Comparison of ENCODE assay signal across 20 cellular contexts in the genomic region with DNA sequence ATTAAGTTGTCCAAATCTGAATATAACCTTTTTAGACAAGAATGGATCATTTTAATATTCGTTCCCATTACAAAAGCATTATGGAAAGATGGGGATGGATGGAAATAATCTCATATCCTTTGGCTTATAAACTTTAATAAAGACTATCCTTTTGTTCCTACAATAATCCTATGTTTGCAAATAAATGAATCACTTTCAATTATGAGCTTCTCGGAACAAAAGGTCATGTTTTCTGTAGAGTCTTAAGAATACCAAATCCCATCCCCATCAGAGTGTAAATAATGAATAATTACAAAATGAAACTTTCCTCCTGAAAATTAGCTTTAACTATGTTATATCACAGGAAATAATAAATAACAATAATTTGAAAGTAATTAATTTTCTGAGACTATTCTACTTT.
DNase-seq lines count a peak whose midpoint lies in the region; ATAC-seq, FAIRE-seq and TF ChIP-seq lines count a peak whose summit lies in the region.
"Had no signal": no experiment of that assay in that cellular context is flagged by ENCODE, and none has a peak within 500 bp of the region (broad histone marks: within the 10 kb centered on the region; RNA-seq: fewer than 3 reads in every experiment).

No MANE protein-coding gene starts in this region.

- H3K27me3 ChIP-seq in HCT116 (ENCODE audit: insufficient read depth, low read length): no peaks in the 10 kb centered on the region
- H3K27me3 ChIP-seq in Panc1 (ENCODE audit: control insufficient read depth, insufficient read depth, low read length): no peaks in the 10 kb centered on the region
- no peaks in the 10 kb centered on the region for H3K27me3 ChIP-seq in smooth muscle cell (ENCODE audit: low read depth)
- no peaks in the 10 kb centered on the region for H3K27me3 ChIP-seq in ovary
- H3K27me3 ChIP-seq: BLaER1 treated with 17β-estradiol and CSF1 and Interleukin-3, amounts not matched to agents 10 nM and 100 nM had no signal

- H3K27ac ChIP-seq in HCT116 (ENCODE audit: low read depth, low read length) (peak overlapping the region; percentile 96; the same call in 1 of the 2 replicates), Panc1 (ENCODE audit: low read length) (peak overlapping the region; percentile 93), kidney (ENCODE audit: low read depth in 2 of 2, low read length in 2 of 2) (no peak overlapping the region), smooth muscle cell (ENCODE audit: low read depth) (no peak overlapping the region), ovary (no peak overlapping the region)
- H3K27ac ChIP-seq: 22Rv1; A549; BLaER1 treated with 17β-estradiol and CSF1 and Interleukin-3, amounts not matched to agents 10 nM and 100 nM; C4-2B had no signal

- DNase-seq in HCT116 (ENCODE audit: low read depth, low spot score) (no peak), Panc1 (ENCODE audit: low read depth, low spot score) (no peak), kidney (no peak), smooth muscle cell (lab: John Stamatoyannopoulos, UW; ENCODE audit: unreplicated experiment) (no peak), ovary (no peak)
- DNase-seq: AML-193; Caco-2; Calu3; CD4-positive, alpha-beta T cell; CD8-positive, alpha-beta T cell; DMS79 treated with DMSO at 0.1 percent for 48 hours; GF-D8 had no signal

- CTCF ChIA-PET in HCT116 (lab: Charles Lee): no interaction called here
- CTCF ChIA-PET in Panc1 (lab: Charles Lee): no interaction called here

- H3F3A ChIP-seq in smooth muscle cell (ENCODE audit: low read depth): no peaks in the 10 kb centered on the region

- H4K20me1 ChIP-seq in HCT116 (ENCODE audit: insufficient read depth) (no peaks in the 10 kb centered on the region), smooth muscle cell (ENCODE audit: low read depth) (no peaks in the 10 kb centered on the region)
- H4K20me1 ChIP-seq: BLaER1 treated with 17β-estradiol and CSF1 and Interleukin-3, amounts not matched to agents 10 nM and 100 nM had no signal

- 99% methylated on average over 2 of the region's 2 CpGs for WGBS in smooth muscle cell (ENCODE audit: low lambda C conversion rate)
- 67 to 73% (median 71%) methylated on average over 2 of the region's 2 CpGs for WGBS in ovary, 3 donors

- H3K79me2 ChIP-seq in HCT116 (ENCODE audit: insufficient read depth, low read length) (no peaks in the 10 kb centered on the region), smooth muscle cell (ENCODE audit: low read depth) (no peaks in the 10 kb centered on the region)

- BruUV-seq in HCT116 (replicated peaks; lab: Mats Ljungman, UMichigan) (no TSS peak), Panc1 (replicated peaks; lab: Mats Ljungman, UMichigan) (no TSS peak)

- POLR2A ChIA-PET in HCT116 (lab: Charles Lee): interaction anchor here (0.9 kb wide), 1 partner anchor 87 kb away, joined by 3 read pairs; no protein-coding TSS in a partner anchor
- POLR2A ChIA-PET in Panc1 (lab: Charles Lee): interaction anchor here (0.6 to 0.7 kb wide), 2 partner anchors 15 to 1234 kb away, joined by 3 to 7 read pairs; no protein-coding TSS in a partner anchor

- no peaks in the 10 kb centered on the region for H3K36me3 ChIP-seq in HCT116 (ENCODE audit: control insufficient read depth in 1 of 2, insufficient read depth in 2 of 2, low read length in 2 of 2)
- no peaks in the 10 kb centered on the region for H3K36me3 ChIP-seq in Panc1 (ENCODE audit: control insufficient read depth, insufficient read depth, low read length)
- no peaks in the 10 kb centered on the region for H3K36me3 ChIP-seq in kidney (ENCODE audit: control insufficient read depth in 1 of 2, insufficient read depth in 2 of 2, low read length in 2 of 2)
- H3K36me3 ChIP-seq in smooth muscle cell (ENCODE audit: low read depth): no peaks in the 10 kb centered on the region
- no peaks in the 10 kb centered on the region for H3K36me3 ChIP-seq in ovary
- H3K36me3 ChIP-seq: BLaER1 treated with 17β-estradiol and CSF1 and Interleukin-3, amounts not matched to agents 10 nM and 100 nM had no signal

- H3K9ac ChIP-seq in HCT116 (ENCODE audit: low read length): no peak overlapping the region
- H3K9ac ChIP-seq in kidney (ENCODE audit: low read length in 2 of 2): no peak overlapping the region
- no peak overlapping the region for H3K9ac ChIP-seq in smooth muscle cell (ENCODE audit: low read depth)
- H3K9ac ChIP-seq: BLaER1 treated with 17β-estradiol and CSF1 and Interleukin-3, amounts not matched to agents 10 nM and 100 nM had no signal

- peak; percentile 56 for FAIRE-seq in kidney (lab: Jason Lieb, UNC)
- FAIRE-seq: A549, D721Med, G401.6, GM12891 had no signal

- TF ChIP-seq CTCF in HCT116 (IDR thresholded peaks at IDR 0.05 in 2 of 3, conservative IDR thresholded peaks at IDR 0.05 in 1 of 3; ENCODE audit: borderline replicate concordance in 1 of 3, insufficient read depth in 1 of 3, low read depth in 2 of 3, low read length in 2 of 3) (no peak), Panc1 (IDR thresholded peaks at IDR 0.05) (no peak), kidney (IDR thresholded peaks at IDR 0.05; ENCODE audit: borderline replicate concordance, extremely low read depth, insufficient read depth) (no peak), smooth muscle cell (IDR thresholded peaks at IDR 0.05; ENCODE audit: borderline replicate concordance, insufficient read depth, poor library complexity, severe bottlenecking) (no peak), ovary (IDR thresholded peaks at IDR 0.05) (no peak)

- ATAC-seq in HCT116 (no peak), Panc1 (no peak), HG03354 (IDR thresholded peaks at IDR 0.05; ENCODE audit: poor library complexity, severe bottlenecking, unreplicated experiment) (no peak)
- ATAC-seq: A549; CD8-positive, alpha-beta T cell had no signal

- intact Hi-C loops in HCT116 (cut with micrococcal nuclease) (loop anchor here (5.0 kb wide), 1 partner anchor 344 kb away; no protein-coding TSS in a partner anchor), Panc1 (cut with micrococcal nuclease; ENCODE audit: unreplicated experiment) (loop anchor here (5.0 kb wide), 1 partner anchor 326 kb away; no protein-coding TSS in a partner anchor), kidney (cut with DNase I) (no loop called here), ovary (cut with DNase I) (no loop called here)

- no peak for TF ChIP-seq RAD21 in HCT116 (IDR thresholded peaks at IDR 0.05; ENCODE audit: low read depth)

- no peaks in the 10 kb centered on the region for H3K9me2 ChIP-seq in HCT116 (ENCODE audit: insufficient read depth)

- H3K9me3 ChIP-seq in HCT116 (ENCODE audit: control insufficient read depth in 1 of 2, insufficient read depth in 1 of 2, low read depth in 1 of 2, low read length in 2 of 2): no peaks in the 10 kb centered on the region
- H3K9me3 ChIP-seq in Panc1 (ENCODE audit: control insufficient read depth, insufficient read depth, low read depth, low read length): no peaks in the 10 kb centered on the region
- no peaks in the 10 kb centered on the region for H3K9me3 ChIP-seq in kidney (ENCODE audit: control insufficient read depth in 1 of 2, low read length in 2 of 2)
- no peaks in the 10 kb centered on the region for H3K9me3 ChIP-seq in smooth muscle cell (replicated peaks; ENCODE audit: low read depth)
- H3K9me3 ChIP-seq in ovary: no peaks in the 10 kb centered on the region
- H3K9me3 ChIP-seq: A549; BLaER1 treated with 17β-estradiol and CSF1 and Interleukin-3, amounts not matched to agents 10 nM and 100 nM; Caco-2 had no signal

- in situ Hi-C loops in Panc1 (cut with HindIII; ENCODE audit: low pct_unique_long_range_greater_than_20kb, low sequenced_read_pairs): no loop called here

- TF ChIP-seq EP300 in ovary (IDR thresholded peaks at IDR 0.05): no peak

- RAD21 ChIA-PET in HCT116 (lab: Charles Lee; ENCODE audit: low non-redundant PET in 1 of 2, low total read pairs in 2 of 2, uncharacterized antibody in 2 of 2, unreplicated experiment in 2 of 2): no interaction called here

- H3K4me3 ChIP-seq in HCT116 (replicated peaks in 1 of 2; ENCODE audit: low read depth in 1 of 2, low read length in 2 of 2) (no peak overlapping the region), Panc1 (ENCODE audit: low read depth in 2 of 2, low read length in 2 of 2) (no peak overlapping the region), kidney (ENCODE audit: low read length in 2 of 2) (no peak overlapping the region), smooth muscle cell (no peak overlapping the region), ovary (no peak overlapping the region)
- H3K4me3 ChIP-seq: A549; BLaER1 treated with 17β-estradiol and CSF1 and Interleukin-3, amounts not matched to agents 10 nM and 100 nM had no signal

- H3K4me1 ChIP-seq in HCT116 (ENCODE audit: control insufficient read depth in 1 of 2, insufficient read depth in 2 of 2, low read length in 2 of 2): peaks cover 29 to 41% of the 10 kb centered on the region in 2 experiments
- H3K4me1 ChIP-seq in Panc1 (ENCODE audit: control insufficient read depth, insufficient read depth, low read length): peaks cover 40% of the 10 kb centered on the region
- peaks cover 0 to 2% of the 10 kb centered on the region in 2 donors for H3K4me1 ChIP-seq in kidney (ENCODE audit: control insufficient read depth in 1 of 2, insufficient read depth in 1 of 2, low read depth in 1 of 2, low read length in 2 of 2)
- peaks cover 28% of the 10 kb centered on the region for H3K4me1 ChIP-seq in smooth muscle cell (ENCODE audit: low read depth)
- peaks cover 4% of the 10 kb centered on the region for H3K4me1 ChIP-seq in ovary (ENCODE audit: insufficient read depth)
- H3K4me1 ChIP-seq: A549; BLaER1 treated with 17β-estradiol and CSF1 and Interleukin-3, amounts not matched to agents 10 nM and 100 nM; Caco-2 had no signal

- H3K4me2 ChIP-seq in HCT116 (ENCODE audit: low read length): no peak overlapping the region
- H3K4me2 ChIP-seq in smooth muscle cell: no peak overlapping the region
- H3K4me2 ChIP-seq: A549; BLaER1 treated with 17β-estradiol and CSF1 and Interleukin-3, amounts not matched to agents 10 nM and 100 nM had no signal

- no peak for TF ChIP-seq POLR2A in HCT116 (IDR thresholded peaks at IDR 0.05; ENCODE audit: borderline replicate concordance, extremely low read depth, insufficient read depth, insufficient read length)
- TF ChIP-seq POLR2A in ovary (IDR thresholded peaks at IDR 0.05): no peak

- H2AFZ ChIP-seq in HCT116 (ENCODE audit: low read depth, low read length, poor library complexity, severe bottlenecking) (no peak overlapping the region), smooth muscle cell (ENCODE audit: low read depth) (no peak overlapping the region)

TF ChIP-seq in HCT116, 20 proteins besides CTCF, POLR2A, EP300 and RAD21 (continues in another document):
- TF ChIP-seq ZFX (IDR thresholded peaks at IDR 0.05): no peak
- TF ChIP-seq FOSL1 (IDR thresholded peaks at IDR 0.05; ENCODE audit: low read depth): no peak
- no peak for TF ChIP-seq SIN3A (IDR thresholded peaks at IDR 0.05; ENCODE audit: low read depth)

Comparison
In these comparisons a context has a peak if more than half of its experiments do, and no peak if none do; other contexts are left out.
1. H3K27ac ChIP-seq: peak in HCT116 (single experiment) and Panc1 (single experiment); none in kidney (0 of 2), smooth muscle cell (single experiment) and ovary (0 of 2).
2. intact Hi-C loops: an anchor here in HCT116 (5.0 kb wide) and Panc1 (5.0 kb wide); none called in kidney and ovary.